11 cellular contexts compared by ENCODE assay signal in the genomic region with DNA sequence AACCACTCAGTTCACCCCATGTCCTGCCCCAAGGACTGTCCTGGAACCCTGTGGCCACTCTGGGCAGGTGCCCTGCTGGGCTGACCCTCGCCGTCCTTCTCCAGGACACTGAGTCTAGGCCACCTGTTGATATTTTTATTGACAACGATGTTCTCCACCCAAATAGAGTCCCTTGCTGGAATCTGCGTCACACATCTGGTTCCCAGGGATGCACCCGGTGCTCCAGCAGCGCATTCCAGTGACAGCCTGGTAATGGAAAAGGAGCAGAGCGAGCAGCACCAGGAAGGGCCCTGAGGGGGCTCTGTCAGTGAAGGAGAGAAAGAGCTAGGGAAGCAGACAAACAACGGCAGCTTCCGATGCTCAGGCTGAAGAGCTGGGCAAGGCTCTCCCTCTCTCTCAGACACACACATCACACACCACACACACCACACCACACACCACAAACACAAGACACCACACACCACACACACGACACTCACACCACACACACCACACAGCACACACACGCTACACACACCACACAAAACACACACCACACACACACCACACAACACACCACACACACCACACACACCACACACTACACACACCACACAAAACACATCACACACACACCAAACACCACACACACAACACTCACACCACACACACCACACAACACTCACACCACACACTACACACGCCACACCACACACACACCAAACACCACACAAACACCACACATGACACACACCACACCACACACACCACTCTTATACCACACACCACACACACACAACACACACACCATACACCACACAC.
DNase-seq lines count a peak whose midpoint lies in the region; ATAC-seq and TF ChIP-seq lines count a peak whose summit lies in the region.
"Had no signal": no experiment of that assay in that cellular context is flagged by ENCODE, and none has a peak within 500 bp of the region (broad histone marks: within the 10 kb centered on the region; RNA-seq: fewer than 3 reads in every experiment).

No MANE protein-coding gene starts in this region.

- H3K27me3 ChIP-seq in SJCRH30 (no peaks in the 10 kb centered on the region), foreskin keratinocyte (no peaks in the 10 kb centered on the region)

- H3K4me1 ChIP-seq in SJCRH30 (no peaks in the 10 kb centered on the region), foreskin keratinocyte (peaks cover 5% of the 10 kb centered on the region)

- no peaks in the 10 kb centered on the region for H3K36me3 ChIP-seq in SJCRH30

- DNase-seq in AG20443 (ENCODE audit: low spot score) (peak; percentile 68), G401 (ENCODE audit: low spot score) (peak; percentile 8), SJCRH30 (peak; percentile 36 to 53), foreskin keratinocyte (peak; percentile 9 to 39), mucosa of gallbladder (ENCODE audit: low spot score) (no peak)
- DNase-seq: activated CD4-positive, CD25-positive, alpha-beta regulatory T cell; NCI-H774 had no signal

- in situ Hi-C loops in G401 (cut with HindIII; ENCODE audit: low sequenced_read_pairs) = no loop called here

- peak; percentile 46 for ATAC-seq in foreskin keratinocyte
- no peak for ATAC-seq in GM18907 (IDR thresholded peaks at IDR 0.05; ENCODE audit: unreplicated experiment)
- ATAC-seq in GM18873 (IDR thresholded peaks at IDR 0.05; ENCODE audit: low FRiP score, unreplicated experiment) = no peak
- ATAC-seq in HG02678 (IDR thresholded peaks at IDR 0.05; ENCODE audit: unreplicated experiment) = no peak

- no peak for TF ChIP-seq CTCF in foreskin keratinocyte (conservative IDR thresholded peaks at IDR 0.05)

- H3K27ac ChIP-seq in SJCRH30 (no peak overlapping the region), foreskin keratinocyte (no peak overlapping the region)

- H3K9me3 ChIP-seq in SJCRH30 (replicated peaks) = 0 out of 2 replicates have a peak, but pooled peaks cover 7% of the 10 kb centered on the region

- H3K4me3 ChIP-seq in SJCRH30 = no peak overlapping the region
- H3K4me3 ChIP-seq: skin epidermis had no signal
